In genomic region chr19:9995999-9996398, GRCh38 we compare ENCODE assay signal across 36 cellular contexts. TPM values are rescaled to one million over a fixed set of nuclear protein-coding genes. Genes with fewer than 3 reads are reported as not detected.
"Had no signal": no experiment of that assay in that cellular context is flagged by ENCODE, and none has a peak within 500 bp of the region (broad histone marks: within the 10 kb centered on the region; RNA-seq: fewer than 3 reads in every experiment).

No MANE protein-coding gene starts in this region.

- H3K27me3 ChIP-seq: adrenal gland, body of pancreas, esophagus squamous epithelium had no signal

- H3K27ac ChIP-seq: adrenal gland, body of pancreas, epithelial cell of prostate, esophagus squamous epithelium, gastroesophageal sphincter, heart right ventricle had no signal

- H3K4me3 ChIP-seq: adrenal gland, body of pancreas, esophagus squamous epithelium, gastroesophageal sphincter, heart right ventricle had no signal

- H3K9me3 ChIP-seq: adrenal gland, body of pancreas, esophagus squamous epithelium, gastroesophageal sphincter, heart right ventricle had no signal

- ATAC-seq: activated CD4-positive, alpha-beta T cell treated with anti-CD3 and anti-CD28 coated beads for 36 hours; activated CD8-positive, alpha-beta memory T cell treated with anti-CD3 and anti-CD28 coated beads, Interleukin-2, amount 10 ng/mL, durations not matched to agents 7 days and 5 days; activated CD8-positive, alpha-beta T cell treated with anti-CD3 and anti-CD28 coated beads, Interleukin-2, amount 10 ng/mL, durations not matched to agents 7 days and 5 days; activated naive CD8-positive, alpha-beta T cell treated with anti-CD3 and anti-CD28 coated beads, Interleukin-2, amount 50 U/mL, for 24 hours; body of pancreas; effector memory CD8-positive, alpha-beta T cell; gastroesophageal sphincter; heart right ventricle had no signal

- H3K4me1 ChIP-seq: adrenal gland, body of pancreas had no signal

- DNase-seq: activated CD4-positive, alpha-beta memory T cell treated with anti-CD3 and anti-CD28 coated beads for 36 hours; activated CD4-positive, alpha-beta T cell treated with anti-CD3 and anti-CD28 coated beads for 36 hours; activated CD4-positive, alpha-beta T cell treated with anti-CD3 and anti-CD28 coated beads, Interleukin-2, amount 10 ng/mL, durations not matched to agents 24 days and 14 days; activated CD4-positive, CD25-positive, alpha-beta regulatory T cell; activated CD4-positive, CD25-positive, alpha-beta regulatory T cell treated with anti-CD3 and anti-CD28 coated beads, Interleukin-2, amount 50 U/mL, for 72 hours; activated CD8-positive, alpha-beta memory T cell treated with anti-CD3 and anti-CD28 coated beads, Interleukin-2, amount 10 ng/mL, durations not matched to agents 7 days and 5 days; activated CD8-positive, alpha-beta memory T cell treated with anti-CD3 and anti-CD28 coated beads, Interleukin-2, amount 50 U/mL, for 4 hours; activated CD8-positive, alpha-beta T cell treated with anti-CD3 and anti-CD28 coated beads, Interleukin-2, amount 10 ng/mL, durations not matched to agents 7 days and 5 days; activated effector memory CD4-positive, alpha-beta T cell treated with anti-CD3 and anti-CD28 coated beads, Interleukin-2, amount 50 U/mL, for 16 hours; activated naive CD4-positive, alpha-beta T cell treated with anti-CD3 and anti-CD28 coated beads for 36 hours; activated naive CD8-positive, alpha-beta T cell treated with anti-CD3 and anti-CD28 coated beads for 36 hours; activated naive CD8-positive, alpha-beta T cell treated with anti-CD3 and anti-CD28 coated beads, Interleukin-2, amount 50 U/mL, for 24 hours; activated T-cell treated with anti-CD3 and anti-CD28 coated beads, Interleukin-2, amount 50 U/mL, for 1 hour; activated T-cell treated with anti-CD3 and anti-CD28 coated beads, Interleukin-2, amount 50 U/mL, for 48 hours; adrenal gland; aorta; body of pancreas; caudate nucleus; cortex of kidney; dermis blood vessel endothelial cell; effector CD4-positive, alpha-beta T cell; effector memory CD8-positive, alpha-beta T cell; esophagus squamous epithelium; foreskin melanocyte; heart right ventricle; T-helper 2 cell had no signal

- H3K36me3 ChIP-seq: adrenal gland had no signal

RNA-seq across cellular contexts. Expression of gene RDH8, which starts 17.3 kb away (rescaled TPM):
- total RNA-seq: activated CD4-positive, alpha-beta memory T cell treated with anti-CD3 and anti-CD28 coated beads for 36 hours; activated CD4-positive, alpha-beta T cell treated with anti-CD3 and anti-CD28 coated beads for 36 hours; activated CD4-positive, alpha-beta T cell treated with anti-CD3 and anti-CD28 coated beads, Interleukin-2, amount 10 ng/mL, durations not matched to agents 24 days and 14 days; activated CD8-positive, alpha-beta memory T cell treated with anti-CD3 and anti-CD28 coated beads for 36 hours; activated CD8-positive, alpha-beta memory T cell treated with anti-CD3 and anti-CD28 coated beads, Interleukin-2, amount 10 ng/mL, durations not matched to agents 7 days and 5 days; activated CD8-positive, alpha-beta T cell treated with anti-CD3 and anti-CD28 coated beads, Interleukin-2, amount 10 ng/mL, durations not matched to agents 7 days and 5 days; activated naive CD4-positive, alpha-beta T cell treated with anti-CD3 and anti-CD28 coated beads for 36 hours; activated naive CD8-positive, alpha-beta T cell treated with anti-CD3 and anti-CD28 coated beads for 36 hours; activated T-helper 1 cell treated with anti-CD3 and anti-CD28 coated beads, Interleukin-12 subunit alpha, Interleukin-12 subunit beta, Interleukin-2, Interleukin-4 antibody, amounts not matched to agents 30 ng/mL and 10 ng/mL and 1 ng/mL, durations not matched to agents 14 hours and 24 hours and 36 hours; activated T-helper 2 cell treated with anti-CD3 and anti-CD28 coated beads, Interferon-gamma antibody, Interleukin-2, Interleukin-4, amounts not matched to agents 10 μg/mL and 5 μg/mL and 100 μg/mL, durations not matched to agents 14 hours and 24 hours and 36 hours; adrenal gland; aorta; body of pancreas; chondrocyte; dermis blood vessel endothelial cell; esophagus squamous epithelium; fibroblast of lung; fibroblast of villous mesenchyme; gastroesophageal sphincter; glomerular endothelial cell; heart right ventricle had no signal
- polyA plus RNA-seq: adrenal gland, aorta, esophagus, heart right ventricle had no signal
